Comparison of ENCODE assay signal across 1 cellular context in genomic region chr1:108886292-108886691, GRCh38.
TF ChIP-seq lines count a peak whose summit lies in the region.

No MANE protein-coding gene starts in this region.

TF ChIP-seq in IMR-90, 13 proteins besides CTCF, POLR2A, EP300 and RAD21:
- TF ChIP-seq CEBPB (IDR thresholded peaks at IDR 0.05; ENCODE audit: low read depth, low read length) (no peak), MAFK (IDR thresholded peaks at IDR 0.05; ENCODE audit: low read depth, low read length) (no peak), RFX5 (IDR thresholded peaks at IDR 0.05; ENCODE audit: low read depth, low read length) (no peak), CHD1 (IDR thresholded peaks at IDR 0.05; ENCODE audit: low read depth, low read length) (no peak), BHLHE40 (IDR thresholded peaks at IDR 0.05; ENCODE audit: low read depth, low read length) (no peak), RCOR1 (IDR thresholded peaks at IDR 0.05; ENCODE audit: insufficient replicate concordance, low read length) (no peak), USF2 (IDR thresholded peaks at IDR 0.05; ENCODE audit: low read depth, low read length) (no peak)
TF ChIP-seq in IMR-90: peak in this region for 0.
